Comparison of ENCODE assay signal across 8 cellular contexts in genomic region chr20:23086056-23086551, GRCh38. TPM values are rescaled to one million over a fixed set of nuclear protein-coding genes. Genes with fewer than 3 reads are reported as not detected.
A peak's percentile ranks its signal among the peaks of the same experiment; 100 is the strongest.
DNase-seq lines count a peak whose midpoint lies in the region; ATAC-seq, FAIRE-seq and TF ChIP-seq lines count a peak whose summit lies in the region.

CD93 (minus strand) TSS chr20:23086324; CDS start chr20:23086192, 132 bp downstream.

- H3K79me1 ChIP-seq in mesenchymal stem cell (replicated peaks; ENCODE audit: low read length, poor library complexity, severe bottlenecking) = no peaks in the 10 kb centered on the region

- FAIRE-seq in K562 (lab: Jason Lieb, UNC) = peak; percentile 6

- peak within 1 kb of the TSS; percentile 75 to 91 (median 82) for H3K9ac ChIP-seq in BLaER1 treated with 17β-estradiol and CSF1 and Interleukin-3, amounts not matched to agents 10 nM and 100 nM
- peak within 1 kb of the TSS; percentile 18 to 60; a peak in 3 of 4 replicates for H3K9ac ChIP-seq in K562 (ENCODE audit: insufficient read depth in 1 of 2, low read depth in 2 of 2, low read length in 2 of 2)
- no peak within 1 kb of the TSS for H3K9ac ChIP-seq in mesenchymal stem cell (ENCODE audit: low read length)

- no peak within 1 kb of the TSS for H2BK12ac ChIP-seq in mesenchymal stem cell (ENCODE audit: low read length in 2 of 2)

- H3K18ac ChIP-seq in mesenchymal stem cell (ENCODE audit: low read depth in 1 of 2, low read length in 2 of 2) = no peak within 1 kb of the TSS

- no peaks in the 10 kb centered on the region for H3K9me3 ChIP-seq in BLaER1 treated with 17β-estradiol and CSF1 and Interleukin-3, amounts not matched to agents 10 nM and 100 nM (replicated peaks in 1 of 11)
- no peaks in the 10 kb centered on the region for H3K9me3 ChIP-seq in K562 (replicated peaks; ENCODE audit: control insufficient read depth, insufficient read depth, low read depth, low read length)
- no peaks in the 10 kb centered on the region for H3K9me3 ChIP-seq in mesenchymal stem cell (ENCODE audit: control insufficient read depth, low read length)
- no peaks in the 10 kb centered on the region for H3K9me3 ChIP-seq in uterus

- no peak within 1 kb of the TSS for H2BK15ac ChIP-seq in mesenchymal stem cell (ENCODE audit: low read depth, poor library complexity, severe bottlenecking)

- WGBS in K562 (ENCODE audit: insufficient coverage, low coverage, missing lambda C conversion rate) = 50% methylated on average over 14 of the region's 27 CpGs
- 78% methylated on average over 27 of the region's 27 CpGs for WGBS in mesenchymal stem cell

- no peak within 1 kb of the TSS for H2BK5ac ChIP-seq in mesenchymal stem cell (ENCODE audit: low read depth, low read length, poor library complexity, severe bottlenecking)

- H4K8ac ChIP-seq in mesenchymal stem cell (ENCODE audit: low read length) = no peak within 1 kb of the TSS

- peaks cover 0 to 37% (median 0%) of the 10 kb centered on the region in 11 experiments; a peak in 6 of 22 replicates for H4K20me1 ChIP-seq in BLaER1 treated with 17β-estradiol and CSF1 and Interleukin-3, amounts not matched to agents 10 nM and 100 nM
- H4K20me1 ChIP-seq in K562 (replicated peaks; ENCODE audit: control insufficient read depth, insufficient read depth, low read length) = no peaks in the 10 kb centered on the region

- no peaks in the 10 kb centered on the region for H3K9me1 ChIP-seq in K562 (ENCODE audit: control insufficient read depth, insufficient read depth, low read length)

- H3K4ac ChIP-seq in mesenchymal stem cell (ENCODE audit: low read depth in 1 of 2, low read length in 2 of 2) = no peak within 1 kb of the TSS

- H3K27me3 ChIP-seq in BLaER1 treated with 17β-estradiol and CSF1 and Interleukin-3, amounts not matched to agents 10 nM and 100 nM = no peaks in the 10 kb centered on the region
- H3K27me3 ChIP-seq in H7 (ENCODE audit: control insufficient read depth, insufficient read depth, low read length) (no peaks in the 10 kb centered on the region), K562 (ENCODE audit: control insufficient read depth in 2 of 2, insufficient read depth in 2 of 2, low read length in 2 of 2) (no peaks in the 10 kb centered on the region), mesenchymal stem cell (ENCODE audit: control insufficient read depth in 1 of 2, insufficient read depth in 1 of 2, low read length in 2 of 2) (peaks cover 3 to 8% of the 10 kb centered on the region in 2 experiments), uterus (no peaks in the 10 kb centered on the region)

- no peak for TF ChIP-seq CTCF in K562 (IDR thresholded peaks at IDR 0.05 in 2 of 3, conservative IDR thresholded peaks at IDR 0.05 in 1 of 3; ENCODE audit: insufficient read depth in 2 of 3, low read depth in 1 of 3, low read length in 3 of 3)
- TF ChIP-seq CTCF in uterus (IDR thresholded peaks at IDR 0.05) = no peak

- H3K4me2 ChIP-seq in BLaER1 treated with 17β-estradiol and CSF1 and Interleukin-3, amounts not matched to agents 10 nM and 100 nM = peak within 1 kb of the TSS; percentile 88 to 99 (median 98)
- H3K4me2 ChIP-seq in K562 (ENCODE audit: insufficient read depth, low read length) (peak within 1 kb of the TSS; percentile 36; the same call in 1 of the 2 replicates), mesenchymal stem cell (ENCODE audit: low read length, poor library complexity, severe bottlenecking) (no peak within 1 kb of the TSS)

- POLR2A ChIA-PET in K562 (lab: Yijun Ruan, JAX) = interaction anchor here (0.6 to 1.3 kb wide), 4 partner anchors 20 to 70 kb away, joined by 3 to 6 read pairs (median 3); no protein-coding TSS in a partner anchor

- H2AK5ac ChIP-seq in mesenchymal stem cell (ENCODE audit: low read length, severe bottlenecking) = no peak within 1 kb of the TSS

- DNase-seq in H7 = peak; percentile 45
- DNase-seq in K562 (ENCODE audit: extremely low read depth in 1 of 4, low spot score in 3 of 4) = peak in 3 of 4 experiments; percentile 17 to 41 (median 19)
- no peak for DNase-seq in mesenchymal stem cell
- DNase-seq in uterus = peak in 1 of 2 donors; percentile 55
- DNase-seq in anterior cingulate cortex (lab: John Stamatoyannopoulos, UW) = no peak
- no peak for DNase-seq in HCEC 1CT

- H2AFZ ChIP-seq in K562 (ENCODE audit: low read depth, low read length) (peak within 1 kb of the TSS; percentile 72), mesenchymal stem cell (ENCODE audit: low read depth, low read length) (peak within 1 kb of the TSS; percentile 2)

- peaks cover 0 to 38% (median 11%) of the 10 kb centered on the region in 11 experiments; a peak in 13 of 22 replicates for H3K36me3 ChIP-seq in BLaER1 treated with 17β-estradiol and CSF1 and Interleukin-3, amounts not matched to agents 10 nM and 100 nM
- H3K36me3 ChIP-seq in H7 (replicated peaks; ENCODE audit: control insufficient read depth, insufficient read depth, low read length) (no peaks in the 10 kb centered on the region), K562 (ENCODE audit: control insufficient read depth, insufficient read depth, low read length) (no peaks in the 10 kb centered on the region), mesenchymal stem cell (ENCODE audit: control insufficient read depth in 1 of 2, insufficient read depth in 2 of 2, low read depth in 1 of 2, low read length in 2 of 2) (no peaks in the 10 kb centered on the region), uterus (no peaks in the 10 kb centered on the region)

- ATAC-seq in K562 = peak; percentile 70
- ATAC-seq in GM18517 (IDR thresholded peaks at IDR 0.05; ENCODE audit: unreplicated experiment) = no peak

- H2BK120ac ChIP-seq in mesenchymal stem cell (ENCODE audit: low read depth, low read length) = no peak within 1 kb of the TSS

- CTCF ChIA-PET in K562 (lab: Yijun Ruan, JAX; ENCODE audit: low intra/inter-chr PET ratio) = no interaction called here

- peak within 1 kb of the TSS; percentile 77 to 98 (median 93) for H3K27ac ChIP-seq in BLaER1 treated with 17β-estradiol and CSF1 and Interleukin-3, amounts not matched to agents 10 nM and 100 nM
- H3K27ac ChIP-seq in K562 (ENCODE audit: extremely low read depth, low read depth, low read length) = no peak within 1 kb of the TSS; the same call in 2 of the 3 replicates
- H3K27ac ChIP-seq in mesenchymal stem cell (ENCODE audit: low read length, poor library complexity, severe bottlenecking) = no peak within 1 kb of the TSS
- peak within 1 kb of the TSS; percentile 84 to 85 for H3K27ac ChIP-seq in uterus

- BruUV-seq in K562 (replicated peaks; lab: Mats Ljungman, UMichigan) = no TSS peak

- no peak within 1 kb of the TSS for H3K14ac ChIP-seq in mesenchymal stem cell (ENCODE audit: low read length in 2 of 2)

- no peaks in the 10 kb centered on the region for H3K79me2 ChIP-seq in K562 (ENCODE audit: control insufficient read depth, insufficient read depth, low read length)

- in situ Hi-C loops in K562 (cut with MboI) = no loop called here

- no peak within 1 kb of the TSS for H4K91ac ChIP-seq in mesenchymal stem cell (ENCODE audit: low read length)

- intact Hi-C loops in K562 (cut with micrococcal nuclease) (no loop called here), uterus (cut with DNase I; ENCODE audit: low total_unique reads) (no loop called here)

- TF ChIP-seq EP300 in K562 (IDR thresholded peaks at IDR 0.05; ENCODE audit: low read length) = no peak

- no peak for TF ChIP-seq POLR2A in K562 (conservative IDR thresholded peaks at IDR 0.05)
- TF ChIP-seq POLR2A in uterus (IDR thresholded peaks at IDR 0.05) = peak; percentile 26 to 37

- TF ChIP-seq RAD21 in K562 (CRISPR knock-in tag; conservative IDR thresholded peaks at IDR 0.05 in 1 of 2, IDR thresholded peaks at IDR 0.05 in 1 of 2) = no peak

- H3K23ac ChIP-seq in mesenchymal stem cell (ENCODE audit: low read length in 2 of 2) = no peak within 1 kb of the TSS

- peaks cover 60 to 99% (median 84%) of the 10 kb centered on the region in 10 experiments for H3K4me1 ChIP-seq in BLaER1 treated with 17β-estradiol and CSF1 and Interleukin-3, amounts not matched to agents 10 nM and 100 nM
- H3K4me1 ChIP-seq in K562 (replicated peaks in 1 of 2; ENCODE audit: control insufficient read depth in 2 of 2, insufficient read depth in 2 of 2, low read length in 2 of 2) (peaks cover 29 to 52% of the 10 kb centered on the region in 2 experiments; a peak in 4 of 5 replicates), mesenchymal stem cell (ENCODE audit: control insufficient read depth, insufficient read depth, low read depth, low read length) (peaks cover 2% of the 10 kb centered on the region), uterus (no peaks in the 10 kb centered on the region)

- H3K4me3 ChIP-seq in BLaER1 treated with 17β-estradiol and CSF1 and Interleukin-3, amounts not matched to agents 10 nM and 100 nM = peak within 1 kb of the TSS; percentile 34 to 77 (median 61); a peak in 19 of 20 replicates
- H3K4me3 ChIP-seq in H7 (ENCODE audit: insufficient read depth, low read depth, low read length) = no peak within 1 kb of the TSS
- no peak within 1 kb of the TSS for H3K4me3 ChIP-seq in K562
- no peak within 1 kb of the TSS for H3K4me3 ChIP-seq in mesenchymal stem cell (ENCODE audit: insufficient read depth in 1 of 2, low read depth in 1 of 2, low read length in 2 of 2)
- H3K4me3 ChIP-seq in uterus = peak within 1 kb of the TSS; percentile 12 to 27

TF ChIP-seq in K562, 482 proteins besides CTCF, POLR2A, EP300 and RAD21 (continues in another document):
- TF ChIP-seq RBFOX2 (IDR thresholded peaks at IDR 0.05; ENCODE audit: low read depth, low read length) (0 out of 2 replicates have a peak, but pooled peaks have one; percentile 14), ZNF551 (CRISPR knock-in tag; IDR thresholded peaks at IDR 0.05) (no peak)

RNA-seq across cellular contexts. Expression of gene CD93, which starts in this region (rescaled TPM):
- total RNA-seq in H7 (2014; rRNA removed; shearing (Covaris generic)) = under 0.01 TPM in 1 of 2 replicates, not detected in the other
- total RNA-seq in K562 (2011; cell fraction: chromatin; rRNA removed; ENCODE audit: low replicate concordance) = 0.16 and 0.39 TPM in 2 replicates
- total RNA-seq in K562 (2011; cell fraction: nucleolus; rRNA removed) = 0.26 and 0.33 TPM in 2 replicates
- total RNA-seq in K562 (2011; cell fraction: nucleoplasm; rRNA removed) = 0.44 and 0.61 TPM in 2 replicates
- total RNA-seq in K562 (2014; rRNA removed) (0.05 and 0.12 TPM in 2 replicates), K562 (2014; rRNA removed; fragmentation: Illumina TruSeq; extraction: Trizol) (0.04 and 0.10 TPM in 2 replicates), K562 (2015; rRNA removed; fragmentation: Illumina TruSeq; extraction: Trizol) (0.04 TPM in 2 replicates), K562 (2021) (0.20 and 0.25 TPM in 2 replicates), uterus (100 to 1,000 TPM in 1 of 4 donors, 10 to 100 TPM in 3; 49.1 to 100 (median 76.4) TPM)
- polyA plus RNA-seq in K562 (2011; rRNA removed) (0.12 and 0.20 TPM in 2 replicates), K562 (2014; fragmentation: Illumina TruSeq; extraction: Trizol) (0.07 TPM in 2 replicates), K562 (2014; fragmentation: Nextera tagmentation; extraction: Ambion mirVana) (under 1 TPM; 0.03 TPM), K562 (2014; rRNA removed) (0.03 and 0.08 TPM in 2 replicates)
- 0.09 and 0.15 TPM in 2 replicates for polyA plus RNA-seq in K562 (2011; cell fraction: cytosol; rRNA removed)
- polyA plus RNA-seq in K562 (2011; cell fraction: nucleus; rRNA removed) = 0.17 and 0.21 TPM in 2 replicates
- 0.03 and 0.06 TPM in 2 replicates for polyA plus RNA-seq in K562 (2012)
- polyA minus RNA-seq in K562 (2011; rRNA and poly(A)+ RNA removed) = 0.21 and 0.42 TPM in 2 replicates
- polyA minus RNA-seq in K562 (2011; cell fraction: cytosol; rRNA and poly(A)+ RNA removed) = 0.27 and 0.29 TPM in 2 replicates
- under 0.01 and 0.13 TPM in 2 replicates for polyA minus RNA-seq in K562 (2011; cell fraction: nucleus; rRNA and poly(A)+ RNA removed)
- polyA plus RNA-seq in mesenchymal stem cell (2013, experiment 1 of 2) = 0.01 TPM
- polyA plus RNA-seq in mesenchymal stem cell (2013, experiment 2 of 2) = 0.01 TPM

Comparison
In these comparisons a context has a peak if more than half of its experiments do, and no peak if none do; other contexts are left out.
1. RNA of gene CD93 (total RNA-seq): 49.1 to 100 TPM in uterus; 0.04 to 0.61 TPM in K562 and under 0.01 TPM in H7; every median in the first group is over 10 times any median in the second.
2. Peak in DNase-seq in H7; RNA of the gene not detected or under 1 TPM.
3. Peak in DNase-seq, ATAC-seq, H3K9ac ChIP-seq and H3K4me2 ChIP-seq in K562; RNA of the gene not detected or under 1 TPM.
4. H3K27ac ChIP-seq: peak in BLaER1 treated with 17β-estradiol and CSF1 and Interleukin-3, amounts not matched to agents 10 nM and 100 nM (11 of 11) and uterus (2 of 2); none in K562 (single experiment) and mesenchymal stem cell (single experiment).
5. H3K4me3 ChIP-seq: peak in BLaER1 treated with 17β-estradiol and CSF1 and Interleukin-3, amounts not matched to agents 10 nM and 100 nM (10 of 10) and uterus (2 of 2); none in H7 (single experiment), K562 (single experiment) and mesenchymal stem cell (0 of 2).